ENCODE assay signal across 14 cellular contexts in genomic region chr14:32028599-32028998, GRCh38. TPM values are rescaled to one million over a fixed set of nuclear protein-coding genes. Genes with fewer than 3 reads are reported as not detected.
DNase-seq lines count a peak whose midpoint lies in the region; ATAC-seq, FAIRE-seq and TF ChIP-seq lines count a peak whose summit lies in the region.
"Had no signal": no experiment of that assay in that cellular context is flagged by ENCODE, and none has a peak within 500 bp of the region (broad histone marks: within the 10 kb centered on the region; RNA-seq: fewer than 3 reads in every experiment).

No MANE protein-coding gene starts in this region.

- no peak overlapping the region for H3K4me3 ChIP-seq in GM23248
- H3K4me3 ChIP-seq in OCI-LY3 (ENCODE audit: low read length) = no peak overlapping the region
- H3K4me3 ChIP-seq in breast epithelium = no peak overlapping the region
- H3K4me3 ChIP-seq: heart left ventricle had no signal

- no peaks in the 10 kb centered on the region for H3K9me2 ChIP-seq in GM23248 (ENCODE audit: insufficient read depth)

- H3K79me2 ChIP-seq in GM23248 (ENCODE audit: insufficient read depth) (no peaks in the 10 kb centered on the region), OCI-LY3 (ENCODE audit: low read length) (no peaks in the 10 kb centered on the region)

- in situ Hi-C loops in GM23248 (cut with MboI) = no loop called here

- no peaks in the 10 kb centered on the region for H3K36me3 ChIP-seq in GM23248 (ENCODE audit: low read depth)
- H3K36me3 ChIP-seq in OCI-LY3 (replicated peaks; ENCODE audit: low read depth, low read length) = no peaks in the 10 kb centered on the region
- no peaks in the 10 kb centered on the region for H3K36me3 ChIP-seq in breast epithelium
- H3K36me3 ChIP-seq: heart left ventricle had no signal

- H3K36me3 Mint-ChIP-seq in naive B cell (no peaks in the 10 kb centered on the region), progenitor cell of endocrine pancreas (ENCODE audit: insufficient read depth) (no peaks in the 10 kb centered on the region)
- H3K36me3 Mint-ChIP-seq: brain had no signal

- TF ChIP-seq CTCF in OCI-LY3 (IDR thresholded peaks at IDR 0.05; ENCODE audit: low read depth, low read length) = no peak
- TF ChIP-seq CTCF in breast epithelium (IDR thresholded peaks at IDR 0.05) = no peak
- TF ChIP-seq CTCF in progenitor cell of endocrine pancreas (IDR thresholded peaks at IDR 0.05; ENCODE audit: unreplicated experiment) = no peak

- no peak overlapping the region for H3K9ac ChIP-seq in GM23248
- no peak overlapping the region for H3K9ac ChIP-seq in OCI-LY3 (ENCODE audit: low read length)

- H3K27me3 Mint-ChIP-seq in naive B cell (peaks cover 4 to 13% (median 9%) of the 10 kb centered on the region in 3 donors), progenitor cell of endocrine pancreas (no peaks in the 10 kb centered on the region)
- H3K27me3 Mint-ChIP-seq: activated CD4-positive, alpha-beta memory T cell treated with anti-CD3 and anti-CD28 coated beads, Interleukin-2, amount 10 ng/mL, durations not matched to agents 7 days and 5 days; brain had no signal

- H3K27ac ChIP-seq in GM23248 = no peak overlapping the region
- no peak overlapping the region for H3K27ac ChIP-seq in OCI-LY3 (ENCODE audit: low read length)
- H3K27ac ChIP-seq in breast epithelium = peak overlapping the region; percentile 54 to 75
- H3K27ac ChIP-seq: C4-2B, heart left ventricle had no signal

- H3K4me2 ChIP-seq in GM23248 (ENCODE audit: unreplicated experiment) = no peak overlapping the region
- peak overlapping the region; percentile 41 for H3K4me2 ChIP-seq in OCI-LY3 (ENCODE audit: low read length)

- peak; percentile 33 for DNase-seq in GM23248
- peak in 1 of 2 donors; percentile 65 for DNase-seq in breast epithelium (ENCODE audit: low spot score in 2 of 2)
- peak; percentile 6 for DNase-seq in naive B cell
- no peak for DNase-seq in GM12891 (ENCODE audit: insufficient read length, low spot score)
- no peak for DNase-seq in D341Med (ENCODE audit: low spot score)
- no peak for DNase-seq in progenitor cell of endocrine pancreas (ENCODE audit: low spot score, unreplicated experiment)
- DNase-seq: activated CD4-positive, alpha-beta memory T cell treated with anti-CD3 and anti-CD28 coated beads, Interleukin-2, amount 10 ng/mL, durations not matched to agents 7 days and 5 days; heart left ventricle had no signal

- H2AFZ ChIP-seq in GM23248 = no peak overlapping the region
- no peak overlapping the region for H2AFZ ChIP-seq in OCI-LY3 (ENCODE audit: low read depth, low read length)

- H3K27ac Mint-ChIP-seq in naive B cell = no peak overlapping the region
- H3K27ac Mint-ChIP-seq in progenitor cell of endocrine pancreas = no peak overlapping the region
- H3K27ac Mint-ChIP-seq: activated CD4-positive, alpha-beta memory T cell treated with anti-CD3 and anti-CD28 coated beads, Interleukin-2, amount 10 ng/mL, durations not matched to agents 7 days and 5 days; brain had no signal

- H3K4me1 Mint-ChIP-seq in naive B cell (peaks cover 7 to 12% (median 10%) of the 10 kb centered on the region in 3 donors), progenitor cell of endocrine pancreas (ENCODE audit: low read depth) (peaks cover 1% of the 10 kb centered on the region)
- H3K4me1 Mint-ChIP-seq: activated CD4-positive, alpha-beta memory T cell treated with anti-CD3 and anti-CD28 coated beads, Interleukin-2, amount 10 ng/mL, durations not matched to agents 7 days and 5 days; brain; nephron had no signal

- H3K4me1 ChIP-seq in GM23248 (ENCODE audit: insufficient read depth) (no peaks in the 10 kb centered on the region), OCI-LY3 (ENCODE audit: low read length) (peaks cover 17% of the 10 kb centered on the region), breast epithelium (no peaks in the 10 kb centered on the region)
- H3K4me1 ChIP-seq: heart left ventricle had no signal

- H3K27me3 ChIP-seq in GM23248 (replicated peaks; ENCODE audit: insufficient read depth) (no peaks in the 10 kb centered on the region; the same call in 1 of the 2 replicates), OCI-LY3 (ENCODE audit: low read depth, low read length) (peaks cover 10% of the 10 kb centered on the region; the same call in 1 of the 2 replicates), breast epithelium (no peaks in the 10 kb centered on the region)
- H3K27me3 ChIP-seq: heart left ventricle had no signal

- H3K9me3 Mint-ChIP-seq in naive B cell = no peaks in the 10 kb centered on the region
- H3K9me3 Mint-ChIP-seq in progenitor cell of endocrine pancreas (ENCODE audit: low read depth) = no peaks in the 10 kb centered on the region
- H3K9me3 Mint-ChIP-seq: activated CD4-positive, alpha-beta memory T cell treated with anti-CD3 and anti-CD28 coated beads, Interleukin-2, amount 10 ng/mL, durations not matched to agents 7 days and 5 days; nephron had no signal

- H3F3A ChIP-seq in GM23248 (ENCODE audit: insufficient read depth) = no peaks in the 10 kb centered on the region

- 83 to 84% methylated on average over 2 of the region's 2 CpGs for WGBS in GM23248 (ENCODE audit: low coverage in 1 of 2, low lambda C conversion rate in 2 of 2, missing lambda C conversion rate in 2 of 2), 2 experiments

- no peak for FAIRE-seq in GM12891 (lab: Jason Lieb, UNC)

- H3K4me3 Mint-ChIP-seq in naive B cell (no peak overlapping the region), progenitor cell of endocrine pancreas (ENCODE audit: low read depth) (no peak overlapping the region)
- H3K4me3 Mint-ChIP-seq: activated CD4-positive, alpha-beta memory T cell treated with anti-CD3 and anti-CD28 coated beads, Interleukin-2, amount 10 ng/mL, durations not matched to agents 7 days and 5 days; brain; nephron had no signal

- H3K9me3 ChIP-seq in GM23248 (ENCODE audit: low read depth) = no peaks in the 10 kb centered on the region
- H3K9me3 ChIP-seq in OCI-LY3 (ENCODE audit: insufficient read depth, low read length) = no peaks in the 10 kb centered on the region
- no peaks in the 10 kb centered on the region for H3K9me3 ChIP-seq in breast epithelium
- H3K9me3 ChIP-seq: heart left ventricle had no signal

- H4K20me1 ChIP-seq in GM23248 (ENCODE audit: insufficient read depth) (no peaks in the 10 kb centered on the region), OCI-LY3 (ENCODE audit: insufficient read depth, low read length) (no peaks in the 10 kb centered on the region)

- TF ChIP-seq POLR2A in breast epithelium (IDR thresholded peaks at IDR 0.05) = no peak
- TF ChIP-seq POLR2A in GM12891 (IDR thresholded peaks at IDR 0.05; ENCODE audit: low read depth, low read length) = no peak

- intact Hi-C loops in breast epithelium (cut with DNase I; ENCODE audit: low total_unique reads) = no loop called here

- peak; percentile 51 to 68 for ATAC-seq in naive B cell (ENCODE audit: low read depth in 2 of 2)
- no peak for ATAC-seq in HG03025 (IDR thresholded peaks at IDR 0.05; ENCODE audit: low FRiP score, unreplicated experiment)
- ATAC-seq: heart left ventricle, left lobe of liver had no signal

TF ChIP-seq in GM12891, 5 proteins besides CTCF, POLR2A, EP300 and RAD21:
- TF ChIP-seq POU2F2 (IDR thresholded peaks at IDR 0.05; ENCODE audit: low read depth, low read length) = no peak
- no peak for TF ChIP-seq TAF1 (IDR thresholded peaks at IDR 0.05; ENCODE audit: low read depth, low read length)
- no peak for TF ChIP-seq POLR2AphosphoS5 (IDR thresholded peaks at IDR 0.05; ENCODE audit: low read depth, low read length)
- no peak for TF ChIP-seq PAX5 (IDR thresholded peaks at IDR 0.05; ENCODE audit: insufficient read depth, low read length, severe bottlenecking)
- no peak for TF ChIP-seq SPI1 (IDR thresholded peaks at IDR 0.05; ENCODE audit: low read depth, low read length)
TF ChIP-seq in GM12891: peak in this region for 0.

RNA-seq across cellular contexts. Expression of gene ARHGAP5, which starts 48.5 kb away (rescaled TPM):
- total RNA-seq in GM23248 (2014; rRNA removed; shearing (Covaris generic)) = 80.1 and 82.6 TPM in 2 replicates
- polyA plus RNA-seq in GM23248 (2016; fragmentation: Nextera tagmentation; extraction: Ambion mirVana) (34.6 and 34.9 TPM in 2 replicates), naive B cell (ENCODE audit: low read depth in 6 of 6) (10 to 100 TPM; 15.4 to 46.6 (median 39.4) TPM)
- total RNA-seq in breast epithelium (100 to 1,000 TPM; 115 to 189 (median 121) TPM), progenitor cell of endocrine pancreas (176 and 182 TPM in 2 replicates)
- polyA plus RNA-seq in GM12891 (2012; ENCODE audit: low read depth, missing spikeins) = 1.6 TPM

Comparison
In these comparisons a context has a peak if more than half of its experiments do, and no peak if none do; other contexts are left out.
1. DNase-seq: peak in GM23248 (single experiment) and naive B cell (single experiment); none in GM12891 (single experiment), D341Med (single experiment) and progenitor cell of endocrine pancreas (single experiment).
2. H3K27ac ChIP-seq: peak in breast epithelium (2 of 2); none in GM23248 (single experiment) and OCI-LY3 (single experiment).